12 cellular contexts compared by ENCODE assay signal in the genomic region with DNA sequence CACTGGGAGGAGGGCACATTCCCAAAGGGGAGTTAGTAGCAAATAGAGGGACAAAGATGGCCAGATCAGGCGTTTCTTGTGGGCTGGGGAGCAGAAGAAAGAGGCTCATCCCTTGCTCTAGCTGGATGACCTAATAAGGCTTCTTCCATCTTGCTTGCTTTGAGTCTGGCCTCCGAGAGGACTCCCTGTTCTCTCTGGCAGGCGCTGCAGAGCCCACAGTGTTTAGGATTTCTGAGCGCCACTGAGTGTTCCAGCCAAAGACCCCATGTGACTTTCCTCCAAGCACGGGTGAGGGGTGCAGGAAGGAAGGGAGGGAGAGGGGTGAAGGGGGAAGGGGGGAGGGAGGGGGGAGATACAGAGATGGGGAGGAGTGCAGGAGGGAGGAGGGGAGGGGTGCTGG.
"Had no signal": no experiment of that assay in that cellular context is flagged by ENCODE, and none has a peak within 500 bp of the region (broad histone marks: within the 10 kb centered on the region; RNA-seq: fewer than 3 reads in every experiment).

No MANE protein-coding gene starts in this region.

- H3K27me3 Mint-ChIP-seq: activated naive CD4-positive, alpha-beta T cell treated with anti-CD3 and anti-CD28 coated beads, Interleukin-2, amount 10 ng/mL, durations not matched to agents 7 days and 5 days had no signal

- H3K4me1 Mint-ChIP-seq: activated naive CD4-positive, alpha-beta T cell treated with anti-CD3 and anti-CD28 coated beads, Interleukin-2, amount 10 ng/mL, durations not matched to agents 7 days and 5 days; memory B cell had no signal

- H3K27ac ChIP-seq: pancreas had no signal

- H3K4me3 ChIP-seq: left ventricle myocardium inferior, pancreas had no signal

- H3K4me3 Mint-ChIP-seq: activated naive CD4-positive, alpha-beta T cell treated with anti-CD3 and anti-CD28 coated beads, Interleukin-2, amount 10 ng/mL, durations not matched to agents 7 days and 5 days; endodermal cell; memory B cell had no signal

- H3K36me3 ChIP-seq: left ventricle myocardium inferior, pancreas had no signal

- H3K9me3 ChIP-seq: left ventricle myocardium inferior, pancreas had no signal

- H3K9me3 Mint-ChIP-seq: activated naive CD4-positive, alpha-beta T cell treated with anti-CD3 and anti-CD28 coated beads, Interleukin-2, amount 10 ng/mL, durations not matched to agents 7 days and 5 days had no signal

- H3K27me3 ChIP-seq: pancreas had no signal

- ATAC-seq: pancreas had no signal

- DNase-seq: activated CD4-positive, alpha-beta T cell treated with anti-CD3 and anti-CD28 coated beads for 1 hour; activated CD4-positive, alpha-beta T cell treated with anti-CD3 and anti-CD28 coated beads, Interleukin-2, amount 50 U/mL, for 48 hours; activated naive CD4-positive, alpha-beta T cell treated with anti-CD3 and anti-CD28 coated beads, Interleukin-2, amount 10 ng/mL, durations not matched to agents 7 days and 5 days; endodermal cell; erythroblast; hippocampal formation; left ventricle myocardium inferior; pancreas; stimulated activated CD4-positive, alpha-beta T cell treated with anti-CD3 and anti-CD28 coated beads, Interleukin-15, amount 100 ng/mL, for 24 hours; stimulated activated CD4-positive, alpha-beta T cell treated with anti-CD3 and anti-CD28 coated beads, Interleukin-4, amount 100 ng/mL, for 1 hour; stimulated activated naive CD4-positive, alpha-beta T cell had no signal

- H3K27ac Mint-ChIP-seq: activated naive CD4-positive, alpha-beta T cell treated with anti-CD3 and anti-CD28 coated beads, Interleukin-2, amount 10 ng/mL, durations not matched to agents 7 days and 5 days; endodermal cell; memory B cell had no signal

- H3K36me3 Mint-ChIP-seq: activated naive CD4-positive, alpha-beta T cell treated with anti-CD3 and anti-CD28 coated beads, Interleukin-2, amount 10 ng/mL, durations not matched to agents 7 days and 5 days; memory B cell had no signal
